1 cellular context compared by ENCODE assay signal in the genomic region with DNA sequence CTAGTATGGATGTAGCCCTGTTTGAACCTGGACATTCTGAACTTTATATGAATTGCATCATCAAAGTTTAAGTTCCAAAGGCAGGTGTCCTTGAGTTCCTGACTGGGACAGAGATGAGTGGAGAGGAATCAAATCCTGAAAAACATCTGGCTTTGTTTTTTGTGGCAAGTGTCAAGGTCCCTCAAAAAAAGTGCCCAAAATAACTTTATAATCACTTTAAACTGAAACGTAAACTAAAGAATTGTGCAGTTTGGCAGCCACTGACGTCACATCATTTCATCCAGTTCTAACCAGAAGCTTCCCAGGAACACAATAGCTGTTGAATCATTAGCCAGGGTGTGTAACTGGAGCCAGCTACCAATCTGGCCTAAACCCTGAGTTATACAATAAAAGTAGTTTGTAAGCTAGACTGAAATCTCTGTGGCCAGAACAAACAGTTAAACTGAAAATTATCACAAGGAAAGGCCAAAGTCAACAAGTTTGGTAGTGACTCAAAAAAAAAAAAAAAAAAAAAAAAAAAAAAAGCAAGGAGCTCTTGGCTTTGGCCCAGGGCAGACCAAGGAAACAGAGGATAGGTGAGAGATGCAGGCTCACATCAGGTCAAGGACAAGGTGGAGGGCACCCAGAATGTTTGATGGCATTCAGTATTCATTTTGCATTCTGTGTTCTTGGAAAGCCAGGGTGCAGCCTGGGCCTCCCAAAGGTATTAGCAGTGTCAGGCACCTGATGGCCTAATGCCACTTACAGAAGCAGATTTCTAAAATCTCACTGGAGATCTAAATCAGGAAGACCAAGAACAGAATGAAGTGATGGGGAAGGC.
TF ChIP-seq lines count a peak whose summit lies in the region.

No MANE protein-coding gene starts in this region.

TF ChIP-seq in HepG2, 621 proteins besides CTCF, POLR2A, EP300 and RAD21 (continued from another document and continues in another):
- no peak; the same call in 1 of the 2 replicates for TF ChIP-seq ZNF431 (CRISPR knock-in tag; IDR thresholded peaks at IDR 0.05; ENCODE audit: borderline replicate concordance, low read depth)
- TF ChIP-seq NFATC3 (CRISPR knock-in tag; IDR thresholded peaks at IDR 0.05), result no peak
- peak; percentile 40; the same call in 1 of the 2 replicates for TF ChIP-seq ELF3 (CRISPR knock-in tag; IDR thresholded peaks at IDR 0.05)
- no peak for TF ChIP-seq KLF11 (CRISPR knock-in tag; IDR thresholded peaks at IDR 0.05)
- 0 out of 4 replicates have a peak, but pooled peaks of 1 of the 2 experiments have one; percentile 22 for TF ChIP-seq KLF16 (CRISPR knock-in tag; IDR thresholded peaks at IDR 0.05)
- no peak for TF ChIP-seq CHD4 (IDR thresholded peaks at IDR 0.05; ENCODE audit: borderline replicate concordance, low read length)
- TF ChIP-seq ZNF605 (CRISPR knock-in tag; IDR thresholded peaks at IDR 0.05), result no peak
- peak; percentile 77 for TF ChIP-seq SIX4 (CRISPR knock-in tag; IDR thresholded peaks at IDR 0.05)
- TF ChIP-seq ZNF460 (CRISPR knock-in tag; IDR thresholded peaks at IDR 0.05; ENCODE audit: borderline replicate concordance), result no peak; the same call in 1 of the 2 replicates
- no peak for TF ChIP-seq MZF1 (CRISPR knock-in tag; IDR thresholded peaks at IDR 0.05; ENCODE audit: borderline replicate concordance)
- TF ChIP-seq, protein P1, sequence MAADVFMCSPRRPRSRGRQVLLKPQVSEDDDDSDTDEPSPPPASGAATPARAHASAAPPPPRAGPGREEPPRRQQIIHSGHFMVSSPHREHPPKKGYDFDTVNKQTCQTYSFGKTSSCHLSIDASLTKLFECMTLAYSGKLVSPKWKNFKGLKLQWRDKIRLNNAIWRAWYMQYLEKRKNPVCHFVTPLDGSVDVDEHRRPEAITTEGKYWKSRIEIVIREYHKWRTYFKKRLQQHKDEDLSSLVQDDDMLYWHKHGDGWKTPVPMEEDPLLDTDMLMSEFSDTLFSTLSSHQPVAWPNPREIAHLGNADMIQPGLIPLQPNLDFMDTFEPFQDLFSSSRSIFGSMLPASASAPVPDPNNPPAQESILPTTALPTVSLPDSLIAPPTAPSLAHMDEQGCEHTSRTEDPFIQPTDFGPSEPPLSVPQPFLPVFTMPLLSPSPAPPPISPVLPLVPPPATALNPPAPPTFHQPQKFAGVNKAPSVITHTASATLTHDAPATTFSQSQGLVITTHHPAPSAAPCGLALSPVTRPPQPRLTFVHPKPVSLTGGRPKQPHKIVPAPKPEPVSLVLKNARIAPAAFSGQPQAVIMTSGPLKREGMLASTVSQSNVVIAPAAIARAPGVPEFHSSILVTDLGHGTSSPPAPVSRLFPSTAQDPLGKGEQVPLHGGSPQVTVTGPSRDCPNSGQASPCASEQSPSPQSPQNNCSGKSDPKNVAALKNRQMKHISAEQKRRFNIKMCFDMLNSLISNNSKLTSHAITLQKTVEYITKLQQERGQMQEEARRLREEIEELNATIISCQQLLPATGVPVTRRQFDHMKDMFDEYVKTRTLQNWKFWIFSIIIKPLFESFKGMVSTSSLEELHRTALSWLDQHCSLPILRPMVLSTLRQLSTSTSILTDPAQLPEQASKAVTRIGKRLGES (CRISPR knock-in tag; IDR thresholded peaks at IDR 0.05; ENCODE audit: borderline replicate concordance), result no peak
- peak; percentile 62; the same call in 1 of the 2 replicates for TF ChIP-seq ZNF34 (CRISPR knock-in tag; IDR thresholded peaks at IDR 0.05; ENCODE audit: borderline replicate concordance)
- no peak for TF ChIP-seq ZFP37 (CRISPR knock-in tag; IDR thresholded peaks at IDR 0.05; ENCODE audit: borderline replicate concordance)
- no peak for TF ChIP-seq CBX2 (IDR thresholded peaks at IDR 0.05; ENCODE audit: low read depth, low read length)
- TF ChIP-seq CBX2 (CRISPR knock-in tag; IDR thresholded peaks at IDR 0.05; ENCODE audit: low read depth), result no peak
- no peak for TF ChIP-seq ZNF124 (CRISPR knock-in tag; IDR thresholded peaks at IDR 0.05)
- TF ChIP-seq, protein P2, sequence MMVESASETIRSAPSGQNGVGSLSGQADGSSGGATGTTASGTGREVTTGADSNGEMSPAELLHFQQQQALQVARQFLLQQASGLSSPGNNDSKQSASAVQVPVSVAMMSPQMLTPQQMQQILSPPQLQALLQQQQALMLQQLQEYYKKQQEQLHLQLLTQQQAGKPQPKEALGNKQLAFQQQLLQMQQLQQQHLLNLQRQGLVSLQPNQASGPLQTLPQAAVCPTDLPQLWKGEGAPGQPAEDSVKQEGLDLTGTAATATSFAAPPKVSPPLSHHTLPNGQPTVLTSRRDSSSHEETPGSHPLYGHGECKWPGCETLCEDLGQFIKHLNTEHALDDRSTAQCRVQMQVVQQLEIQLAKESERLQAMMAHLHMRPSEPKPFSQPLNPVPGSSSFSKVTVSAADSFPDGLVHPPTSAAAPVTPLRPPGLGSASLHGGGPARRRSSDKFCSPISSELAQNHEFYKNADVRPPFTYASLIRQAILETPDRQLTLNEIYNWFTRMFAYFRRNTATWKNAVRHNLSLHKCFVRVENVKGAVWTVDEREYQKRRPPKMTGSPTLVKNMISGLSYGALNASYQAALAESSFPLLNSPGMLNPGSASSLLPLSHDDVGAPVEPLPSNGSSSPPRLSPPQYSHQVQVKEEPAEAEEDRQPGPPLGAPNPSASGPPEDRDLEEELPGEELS (CRISPR knock-in tag; IDR thresholded peaks at IDR 0.05), result peak; percentile 60; the same call in 1 of the 2 replicates
- TF ChIP-seq ZNF496 (CRISPR knock-in tag; IDR thresholded peaks at IDR 0.05; ENCODE audit: insufficient replicate concordance), result no peak
- TF ChIP-seq ZNF292 (CRISPR knock-in tag; IDR thresholded peaks at IDR 0.05; ENCODE audit: borderline replicate concordance, low read depth), result no peak
- TF ChIP-seq ZNF746 (CRISPR knock-in tag; IDR thresholded peaks at IDR 0.05), result no peak
- no peak for TF ChIP-seq ETV6 (CRISPR knock-in tag; conservative IDR thresholded peaks at IDR 0.05)
- TF ChIP-seq, protein P3, sequence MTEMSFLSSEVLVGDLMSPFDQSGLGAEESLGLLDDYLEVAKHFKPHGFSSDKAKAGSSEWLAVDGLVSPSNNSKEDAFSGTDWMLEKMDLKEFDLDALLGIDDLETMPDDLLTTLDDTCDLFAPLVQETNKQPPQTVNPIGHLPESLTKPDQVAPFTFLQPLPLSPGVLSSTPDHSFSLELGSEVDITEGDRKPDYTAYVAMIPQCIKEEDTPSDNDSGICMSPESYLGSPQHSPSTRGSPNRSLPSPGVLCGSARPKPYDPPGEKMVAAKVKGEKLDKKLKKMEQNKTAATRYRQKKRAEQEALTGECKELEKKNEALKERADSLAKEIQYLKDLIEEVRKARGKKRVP (CRISPR knock-in tag; IDR thresholded peaks at IDR 0.05), result peak; percentile 60 to 92; a peak in 3 of 4 replicates
- TF ChIP-seq FOXM1 (CRISPR knock-in tag; IDR thresholded peaks at IDR 0.05), result no peak
- TF ChIP-seq ZBTB1 (CRISPR knock-in tag; IDR thresholded peaks at IDR 0.05; ENCODE audit: borderline replicate concordance), result no peak
- TF ChIP-seq, protein P4, sequence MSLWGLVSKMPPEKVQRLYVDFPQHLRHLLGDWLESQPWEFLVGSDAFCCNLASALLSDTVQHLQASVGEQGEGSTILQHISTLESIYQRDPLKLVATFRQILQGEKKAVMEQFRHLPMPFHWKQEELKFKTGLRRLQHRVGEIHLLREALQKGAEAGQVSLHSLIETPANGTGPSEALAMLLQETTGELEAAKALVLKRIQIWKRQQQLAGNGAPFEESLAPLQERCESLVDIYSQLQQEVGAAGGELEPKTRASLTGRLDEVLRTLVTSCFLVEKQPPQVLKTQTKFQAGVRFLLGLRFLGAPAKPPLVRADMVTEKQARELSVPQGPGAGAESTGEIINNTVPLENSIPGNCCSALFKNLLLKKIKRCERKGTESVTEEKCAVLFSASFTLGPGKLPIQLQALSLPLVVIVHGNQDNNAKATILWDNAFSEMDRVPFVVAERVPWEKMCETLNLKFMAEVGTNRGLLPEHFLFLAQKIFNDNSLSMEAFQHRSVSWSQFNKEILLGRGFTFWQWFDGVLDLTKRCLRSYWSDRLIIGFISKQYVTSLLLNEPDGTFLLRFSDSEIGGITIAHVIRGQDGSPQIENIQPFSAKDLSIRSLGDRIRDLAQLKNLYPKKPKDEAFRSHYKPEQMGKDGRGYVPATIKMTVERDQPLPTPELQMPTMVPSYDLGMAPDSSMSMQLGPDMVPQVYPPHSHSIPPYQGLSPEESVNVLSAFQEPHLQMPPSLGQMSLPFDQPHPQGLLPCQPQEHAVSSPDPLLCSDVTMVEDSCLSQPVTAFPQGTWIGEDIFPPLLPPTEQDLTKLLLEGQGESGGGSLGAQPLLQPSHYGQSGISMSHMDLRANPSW (CRISPR knock-in tag; IDR thresholded peaks at IDR 0.05; ENCODE audit: borderline replicate concordance), result no peak
- peak; percentile 66 for TF ChIP-seq FOSL2 (CRISPR knock-in tag; IDR thresholded peaks at IDR 0.05)
- TF ChIP-seq KAT7 (CRISPR knock-in tag; IDR thresholded peaks at IDR 0.05; ENCODE audit: borderline replicate concordance), result no peak
- no peak for TF ChIP-seq ZNF674 (CRISPR knock-in tag; IDR thresholded peaks at IDR 0.05; ENCODE audit: low read depth)
- TF ChIP-seq FOSL1 (CRISPR knock-in tag; IDR thresholded peaks at IDR 0.05; ENCODE audit: borderline replicate concordance), result no peak
- TF ChIP-seq ZFP62 (CRISPR knock-in tag; IDR thresholded peaks at IDR 0.05), result no peak
- peak; percentile 23 for TF ChIP-seq TEAD3 (CRISPR knock-in tag; optimal IDR thresholded peaks at IDR 0.05; ENCODE audit: borderline replicate concordance)
- TF ChIP-seq SRSF1 (optimal IDR thresholded peaks at IDR 0.05; ENCODE audit: low read depth, low read length), result no peak
- TF ChIP-seq SP140L (CRISPR knock-in tag; IDR thresholded peaks at IDR 0.05; ENCODE audit: borderline replicate concordance), result no peak
- TF ChIP-seq, protein P5, sequence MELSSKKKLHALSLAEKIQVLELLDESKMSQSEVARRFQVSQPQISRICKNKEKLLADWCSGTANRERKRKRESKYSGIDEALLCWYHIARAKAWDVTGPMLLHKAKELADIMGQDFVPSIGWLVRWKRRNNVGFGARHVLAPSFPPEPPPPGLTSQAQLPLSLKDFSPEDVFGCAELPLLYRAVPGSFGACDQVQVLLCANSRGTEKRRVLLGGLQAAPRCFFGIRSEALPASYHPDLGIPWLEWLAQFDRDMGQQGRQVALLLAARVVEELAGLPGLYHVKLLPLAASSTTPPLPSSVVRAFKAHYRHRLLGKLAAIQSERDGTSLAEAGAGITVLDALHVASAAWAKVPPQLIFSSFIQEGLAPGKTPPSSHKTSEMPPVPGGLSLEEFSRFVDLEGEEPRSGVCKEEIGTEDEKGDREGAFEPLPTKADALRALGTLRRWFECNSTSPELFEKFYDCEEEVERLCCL (CRISPR knock-in tag; IDR thresholded peaks at IDR 0.05; ENCODE audit: borderline replicate concordance), result no peak
- TF ChIP-seq, protein P6, sequence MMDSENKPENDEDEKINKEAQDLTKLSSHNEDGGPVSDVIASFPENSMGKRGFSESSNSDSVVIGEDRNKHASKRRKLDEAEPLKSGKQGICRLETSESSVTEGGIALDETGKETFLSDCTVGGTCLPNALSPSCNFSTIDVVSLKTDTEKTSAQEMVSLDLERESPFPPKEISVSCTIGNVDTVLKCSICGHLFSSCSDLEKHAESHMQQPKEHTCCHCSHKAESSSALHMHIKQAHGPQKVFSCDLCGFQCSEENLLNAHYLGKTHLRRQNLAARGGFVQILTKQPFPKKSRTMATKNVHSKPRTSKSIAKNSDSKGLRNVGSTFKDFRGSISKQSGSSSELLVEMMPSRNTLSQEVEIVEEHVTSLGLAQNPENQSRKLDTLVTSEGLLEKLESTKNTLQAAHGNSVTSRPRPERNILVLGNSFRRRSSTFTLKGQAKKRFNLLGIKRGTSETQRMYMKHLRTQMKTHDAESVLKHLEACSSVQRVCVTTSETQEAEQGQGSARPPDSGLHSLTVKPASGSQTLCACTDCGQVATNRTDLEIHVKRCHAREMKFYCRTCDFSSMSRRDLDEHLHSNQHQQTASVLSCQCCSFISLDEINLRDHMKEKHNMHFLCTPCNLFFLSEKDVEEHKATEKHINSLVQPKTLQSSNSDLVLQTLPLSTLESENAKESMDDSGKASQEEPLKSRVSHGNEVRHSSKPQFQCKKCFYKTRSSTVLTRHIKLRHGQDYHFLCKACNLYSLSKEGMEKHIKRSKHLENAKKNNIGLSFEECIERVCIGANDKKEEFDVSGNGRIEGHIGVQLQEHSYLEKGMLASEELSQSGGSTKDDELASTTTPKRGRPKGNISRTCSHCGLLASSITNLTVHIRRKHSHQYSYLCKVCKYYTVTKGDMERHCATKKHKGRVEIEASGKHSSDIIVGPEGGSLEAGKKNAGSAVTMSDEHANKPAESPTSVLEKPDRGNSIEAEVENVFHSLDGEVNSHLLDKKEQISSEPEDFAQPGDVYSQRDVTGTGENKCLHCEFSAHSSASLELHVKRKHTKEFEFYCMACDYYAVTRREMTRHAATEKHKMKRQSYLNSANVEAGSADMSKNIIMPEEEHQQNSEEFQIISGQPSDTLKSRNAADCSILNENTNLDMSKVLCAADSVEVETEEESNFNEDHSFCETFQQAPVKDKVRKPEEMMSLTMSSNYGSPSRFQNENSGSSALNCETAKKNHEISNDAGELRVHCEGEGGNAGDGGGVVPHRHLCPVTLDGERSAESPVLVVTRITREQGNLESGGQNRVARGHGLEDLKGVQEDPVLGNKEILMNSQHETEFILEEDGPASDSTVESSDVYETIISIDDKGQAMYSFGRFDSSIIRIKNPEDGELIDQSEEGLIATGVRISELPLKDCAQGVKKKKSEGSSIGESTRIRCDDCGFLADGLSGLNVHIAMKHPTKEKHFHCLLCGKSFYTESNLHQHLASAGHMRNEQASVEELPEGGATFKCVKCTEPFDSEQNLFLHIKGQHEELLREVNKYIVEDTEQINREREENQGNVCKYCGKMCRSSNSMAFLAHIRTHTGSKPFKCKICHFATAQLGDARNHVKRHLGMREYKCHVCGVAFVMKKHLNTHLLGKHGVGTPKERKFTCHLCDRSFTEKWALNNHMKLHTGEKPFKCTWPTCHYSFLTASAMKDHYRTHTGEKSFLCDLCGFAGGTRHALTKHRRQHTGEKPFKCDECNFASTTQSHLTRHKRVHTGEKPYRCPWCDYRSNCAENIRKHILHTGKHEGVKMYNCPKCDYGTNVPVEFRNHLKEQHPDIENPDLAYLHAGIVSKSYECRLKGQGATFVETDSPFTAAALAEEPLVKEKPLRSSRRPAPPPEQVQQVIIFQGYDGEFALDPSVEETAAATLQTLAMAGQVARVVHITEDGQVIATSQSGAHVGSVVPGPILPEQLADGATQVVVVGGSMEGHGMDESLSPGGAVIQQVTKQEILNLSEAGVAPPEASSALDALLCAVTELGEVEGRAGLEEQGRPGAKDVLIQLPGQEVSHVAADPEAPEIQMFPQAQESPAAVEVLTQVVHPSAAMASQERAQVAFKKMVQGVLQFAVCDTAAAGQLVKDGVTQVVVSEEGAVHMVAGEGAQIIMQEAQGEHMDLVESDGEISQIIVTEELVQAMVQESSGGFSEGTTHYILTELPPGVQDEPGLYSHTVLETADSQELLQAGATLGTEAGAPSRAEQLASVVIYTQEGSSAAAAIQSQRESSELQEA (CRISPR knock-in tag; IDR thresholded peaks at IDR 0.05; ENCODE audit: not compliant biosample characterization), result no peak
- TF ChIP-seq ATM (IDR thresholded peaks at IDR 0.05; ENCODE audit: borderline replicate concordance), result no peak; the same call in 1 of the 2 replicates
- TF ChIP-seq ZNF850 (CRISPR knock-in tag; conservative IDR thresholded peaks at IDR 0.05), result no peak
- TF ChIP-seq, protein P7, sequence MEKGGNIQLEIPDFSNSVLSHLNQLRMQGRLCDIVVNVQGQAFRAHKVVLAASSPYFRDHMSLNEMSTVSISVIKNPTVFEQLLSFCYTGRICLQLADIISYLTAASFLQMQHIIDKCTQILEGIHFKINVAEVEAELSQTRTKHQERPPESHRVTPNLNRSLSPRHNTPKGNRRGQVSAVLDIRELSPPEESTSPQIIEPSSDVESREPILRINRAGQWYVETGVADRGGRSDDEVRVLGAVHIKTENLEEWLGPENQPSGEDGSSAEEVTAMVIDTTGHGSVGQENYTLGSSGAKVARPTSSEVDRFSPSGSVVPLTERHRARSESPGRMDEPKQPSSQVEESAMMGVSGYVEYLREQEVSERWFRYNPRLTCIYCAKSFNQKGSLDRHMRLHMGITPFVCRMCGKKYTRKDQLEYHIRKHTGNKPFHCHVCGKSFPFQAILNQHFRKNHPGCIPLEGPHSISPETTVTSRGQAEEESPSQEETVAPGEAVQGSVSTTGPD (CRISPR knock-in tag; IDR thresholded peaks at IDR 0.05), result peak; percentile 96
- no peak for TF ChIP-seq ZNF44 (CRISPR knock-in tag; IDR thresholded peaks at IDR 0.05)
